8 cellular contexts compared by ENCODE assay signal in the genomic region with DNA sequence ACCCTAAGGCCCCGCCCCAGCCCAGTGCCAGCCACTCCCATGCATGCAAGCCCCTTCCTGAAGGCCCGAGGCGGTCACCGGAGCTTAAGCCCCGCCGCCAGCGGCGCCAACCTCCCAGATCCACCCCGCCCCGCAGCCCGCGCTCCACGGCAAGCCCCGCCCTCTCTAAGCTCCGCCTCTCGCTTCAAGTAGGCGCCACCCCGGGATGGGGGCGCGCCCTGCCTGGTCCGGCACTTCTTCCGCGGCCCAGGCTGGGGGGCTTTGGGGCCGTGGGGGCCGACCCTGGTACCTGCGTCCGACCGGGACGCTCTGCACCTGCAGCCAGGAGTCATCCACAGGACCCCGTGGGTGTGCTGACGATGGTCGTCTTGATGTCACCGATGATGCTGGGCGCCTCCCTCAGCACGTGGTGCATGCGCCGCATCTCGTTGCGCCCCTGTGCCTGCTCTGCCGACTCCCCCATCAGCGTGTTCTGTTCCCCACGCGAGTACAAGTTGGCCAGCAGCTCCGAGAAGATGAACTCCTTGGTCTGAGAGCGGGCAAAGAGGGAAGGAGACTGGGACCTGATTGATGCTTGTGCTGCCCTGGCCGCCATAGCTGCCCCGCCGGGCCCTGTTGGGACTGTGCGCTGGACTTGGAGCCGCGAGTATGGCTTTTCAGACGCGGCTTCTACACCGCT. TPM values are rescaled to one million over a fixed set of nuclear protein-coding genes. Genes with fewer than 3 reads are reported as not detected.
DNase-seq lines count a peak whose midpoint lies in the region; ATAC-seq and TF ChIP-seq lines count a peak whose summit lies in the region.

No MANE protein-coding gene starts in this region.

- no peaks in the 10 kb centered on the region; the same call in 1 of the 2 replicates for H3K4me1 ChIP-seq in GM23338 (ENCODE audit: insufficient read depth)

- no peaks in the 10 kb centered on the region for H4K20me1 ChIP-seq in GM23338 (replicated peaks; ENCODE audit: insufficient read depth)

- H3K4me1 Mint-ChIP-seq in GM23338 = peaks cover 24% of the 10 kb centered on the region
- H3K4me1 Mint-ChIP-seq in activated T-helper 17 cell treated with anti-CD3 and anti-CD28 coated beads, Interleukin-2, amount 50 U/mL, for 72 hours = peaks cover 4% of the 10 kb centered on the region
- peaks cover 0 to 3% of the 10 kb centered on the region in 2 donors for H3K4me1 Mint-ChIP-seq in natural killer cell treated with Interleukin-12 subunit alpha and Interleukin-12 subunit beta and Interleukin-15 and Interleukin-18, amount 100 ng/mL, for 72 hours (ENCODE audit: low read depth in 2 of 2)
- H3K4me1 Mint-ChIP-seq in stimulated activated naive B cell treated with anti-CD40 and anti-IgM and Interleukin-4, amounts not matched to agents 10 μg/mL and 1 μg/mL and 100 μg/mL, for 72 hours = peaks cover 24 to 30% of the 10 kb centered on the region in 2 donors

- H3F3A ChIP-seq in GM23338 (replicated peaks; ENCODE audit: low read depth) = no peaks in the 10 kb centered on the region

- H2AFZ ChIP-seq in GM23338 = peak overlapping the region; percentile 96

- H3K4me3 ChIP-seq in GM23338 (peak overlapping the region; percentile 96), fibroblast of mammary gland (ENCODE audit: control insufficient read depth, low read depth, low read length) (peak overlapping the region; percentile 54)

- H3K79me2 ChIP-seq in GM23338 (replicated peaks; ENCODE audit: insufficient read depth) = no peaks in the 10 kb centered on the region

- H3K27ac Mint-ChIP-seq in GM23338 = no peak overlapping the region
- peak overlapping the region; percentile 43 for H3K27ac Mint-ChIP-seq in activated T-helper 17 cell treated with anti-CD3 and anti-CD28 coated beads, Interleukin-2, amount 50 U/mL, for 72 hours
- H3K27ac Mint-ChIP-seq in natural killer cell treated with Interleukin-12 subunit alpha and Interleukin-12 subunit beta and Interleukin-15 and Interleukin-18, amount 100 ng/mL, for 72 hours = no peak overlapping the region
- peak overlapping the region; percentile 86 for H3K27ac Mint-ChIP-seq in stimulated activated naive B cell treated with anti-CD40 and anti-IgM and Interleukin-4, amounts not matched to agents 10 μg/mL and 1 μg/mL and 100 μg/mL, for 72 hours

- ATAC-seq in GM23338 = peak; percentile 95
- ATAC-seq in activated T-helper 17 cell treated with anti-CD3 and anti-CD28 coated beads, Interleukin-2, amount 50 U/mL, for 72 hours (replicated peaks) = peak; percentile 99
- ATAC-seq in natural killer cell treated with Interleukin-12 subunit alpha and Interleukin-12 subunit beta and Interleukin-15 and Interleukin-18, amount 100 ng/mL, for 72 hours = peak; percentile 100
- peak; percentile 97 to 99 for ATAC-seq in stimulated activated naive B cell treated with anti-CD40 and anti-IgM and Interleukin-4, amounts not matched to agents 10 μg/mL and 1 μg/mL and 100 μg/mL, for 72 hours (replicated peaks)

- peaks cover 18% of the 10 kb centered on the region; the same call in 2 of the 3 replicates for H3K36me3 Mint-ChIP-seq in GM23338 (ENCODE audit: low read depth)
- no peaks in the 10 kb centered on the region for H3K36me3 Mint-ChIP-seq in activated T-helper 17 cell treated with anti-CD3 and anti-CD28 coated beads, Interleukin-2, amount 50 U/mL, for 72 hours (ENCODE audit: low read depth)
- no peaks in the 10 kb centered on the region for H3K36me3 Mint-ChIP-seq in natural killer cell treated with Interleukin-12 subunit alpha and Interleukin-12 subunit beta and Interleukin-15 and Interleukin-18, amount 100 ng/mL, for 72 hours
- peaks cover 2% of the 10 kb centered on the region in 2 donors for H3K36me3 Mint-ChIP-seq in stimulated activated naive B cell treated with anti-CD40 and anti-IgM and Interleukin-4, amounts not matched to agents 10 μg/mL and 1 μg/mL and 100 μg/mL, for 72 hours

- peaks cover 39% of the 10 kb centered on the region for H3K9me3 Mint-ChIP-seq in GM23338
- H3K9me3 Mint-ChIP-seq in activated T-helper 17 cell treated with anti-CD3 and anti-CD28 coated beads, Interleukin-2, amount 50 U/mL, for 72 hours = no peaks in the 10 kb centered on the region
- H3K9me3 Mint-ChIP-seq in natural killer cell treated with Interleukin-12 subunit alpha and Interleukin-12 subunit beta and Interleukin-15 and Interleukin-18, amount 100 ng/mL, for 72 hours = no peaks in the 10 kb centered on the region
- no peaks in the 10 kb centered on the region for H3K9me3 Mint-ChIP-seq in stimulated activated naive B cell treated with anti-CD40 and anti-IgM and Interleukin-4, amounts not matched to agents 10 μg/mL and 1 μg/mL and 100 μg/mL, for 72 hours

- H3K27me3 ChIP-seq in GM23338 (ENCODE audit: insufficient read depth) = peaks cover 17% of the 10 kb centered on the region

- H3K36me3 ChIP-seq in GM23338 (ENCODE audit: insufficient read depth) = no peaks in the 10 kb centered on the region

- TF ChIP-seq CTCF in GM23338 (conservative IDR thresholded peaks at IDR 0.05; ENCODE audit: low read depth in 2 of 2) (no peak), fibroblast of mammary gland (conservative IDR thresholded peaks at IDR 0.05; ENCODE audit: control insufficient read depth, insufficient read depth, low read depth, low read length) (no peak)

- H3K27ac ChIP-seq in GM23338 (ENCODE audit: low read depth) = no peak overlapping the region

- H3K4me2 ChIP-seq in GM23338 = peak overlapping the region; percentile 83

- DNase-seq in DMS79 (lab: John Stamatoyannopoulos, UW) (peak; percentile 46), GM23338 (ENCODE audit: low spot score) (peak; percentile 98), LHCN-M2 (ENCODE audit: low read depth) (peak; percentile 80), RPMI8226 (peak; percentile 98), fibroblast of mammary gland (ENCODE audit: low read depth) (peak; percentile 84)
- DNase-seq in natural killer cell treated with Interleukin-12 subunit alpha and Interleukin-12 subunit beta and Interleukin-15 and Interleukin-18, amount 100 ng/mL, for 72 hours (ENCODE audit: low spot score) = peak; percentile 91
- peak; percentile 89 for DNase-seq in stimulated activated naive B cell treated with anti-CD40 and anti-IgM and Interleukin-4, amounts not matched to agents 10 μg/mL and 1 μg/mL and 100 μg/mL, for 72 hours

- peak overlapping the region; percentile 85 for H3K4me3 Mint-ChIP-seq in GM23338
- peak overlapping the region; percentile 81 for H3K4me3 Mint-ChIP-seq in activated T-helper 17 cell treated with anti-CD3 and anti-CD28 coated beads, Interleukin-2, amount 50 U/mL, for 72 hours
- peak overlapping the region; percentile 54 for H3K4me3 Mint-ChIP-seq in natural killer cell treated with Interleukin-12 subunit alpha and Interleukin-12 subunit beta and Interleukin-15 and Interleukin-18, amount 100 ng/mL, for 72 hours
- H3K4me3 Mint-ChIP-seq in stimulated activated naive B cell treated with anti-CD40 and anti-IgM and Interleukin-4, amounts not matched to agents 10 μg/mL and 1 μg/mL and 100 μg/mL, for 72 hours = peak overlapping the region; percentile 82 to 86

- H3K27me3 Mint-ChIP-seq in GM23338 (ENCODE audit: insufficient read depth, low read depth, poor library complexity) = peaks cover 28% of the 10 kb centered on the region
- H3K27me3 Mint-ChIP-seq in activated T-helper 17 cell treated with anti-CD3 and anti-CD28 coated beads, Interleukin-2, amount 50 U/mL, for 72 hours = peaks cover 2% of the 10 kb centered on the region
- peaks cover 28 to 36% of the 10 kb centered on the region in 2 donors for H3K27me3 Mint-ChIP-seq in natural killer cell treated with Interleukin-12 subunit alpha and Interleukin-12 subunit beta and Interleukin-15 and Interleukin-18, amount 100 ng/mL, for 72 hours
- H3K27me3 Mint-ChIP-seq in stimulated activated naive B cell treated with anti-CD40 and anti-IgM and Interleukin-4, amounts not matched to agents 10 μg/mL and 1 μg/mL and 100 μg/mL, for 72 hours = peaks cover 13 to 16% of the 10 kb centered on the region in 2 donors

- H3K9me2 ChIP-seq in GM23338 (ENCODE audit: insufficient read depth) = peaks cover 9% of the 10 kb centered on the region

TF ChIP-seq in GM23338, 12 proteins besides CTCF, POLR2A, EP300 and RAD21:
- TF ChIP-seq, protein P1, sequence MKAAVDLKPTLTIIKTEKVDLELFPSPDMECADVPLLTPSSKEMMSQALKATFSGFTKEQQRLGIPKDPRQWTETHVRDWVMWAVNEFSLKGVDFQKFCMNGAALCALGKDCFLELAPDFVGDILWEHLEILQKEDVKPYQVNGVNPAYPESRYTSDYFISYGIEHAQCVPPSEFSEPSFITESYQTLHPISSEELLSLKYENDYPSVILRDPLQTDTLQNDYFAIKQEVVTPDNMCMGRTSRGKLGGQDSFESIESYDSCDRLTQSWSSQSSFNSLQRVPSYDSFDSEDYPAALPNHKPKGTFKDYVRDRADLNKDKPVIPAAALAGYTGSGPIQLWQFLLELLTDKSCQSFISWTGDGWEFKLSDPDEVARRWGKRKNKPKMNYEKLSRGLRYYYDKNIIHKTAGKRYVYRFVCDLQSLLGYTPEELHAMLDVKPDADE (IDR thresholded peaks at IDR 0.05) = no peak
- TF ChIP-seq CREB1 (CRISPR knock-in tag; IDR thresholded peaks at IDR 0.05; ENCODE audit: low read depth) (peak; percentile 81), EZH2 (IDR thresholded peaks at IDR 0.05; ENCODE audit: low read depth, unreplicated experiment) (no peak), POLR2AphosphoS5 (IDR thresholded peaks at IDR 0.05; ENCODE audit: low read depth) (peak; percentile 65)

RNA-seq across cellular contexts. Expression of a gene that starts 26.1 kb away (rescaled TPM):
- 3.6 and 4.0 TPM in 2 replicates for total RNA-seq in GM23338 (2014; rRNA removed; shearing (Covaris generic))
- 0.27 and 0.33 TPM in 2 replicates for polyA plus RNA-seq in GM23338 (2016; fragmentation: Nextera tagmentation; extraction: Ambion mirVana)
- 16.4 and 21.0 TPM in 2 replicates for total RNA-seq in LHCN-M2 (2014; rRNA removed)
- polyA plus RNA-seq in LHCN-M2 (2012) = 25.1 TPM
- under 1 TPM in 1 of 2 donors, not detected in 1; 0.02 TPM for total RNA-seq in activated T-helper 17 cell treated with anti-CD3 and anti-CD28 coated beads, Interleukin-2, amount 50 U/mL, for 72 hours
- total RNA-seq in natural killer cell treated with Interleukin-12 subunit alpha and Interleukin-12 subunit beta and Interleukin-15 and Interleukin-18, amount 100 ng/mL, for 72 hours = not detected

Comparison
In these comparisons a context has a peak if more than half of its experiments do, and no peak if none do; other contexts are left out.
1. DNase-seq: peak in every context shown above with its lines; median percentile 98 in GM23338; 98 in RPMI8226; 91 in natural killer cell treated with Interleukin-12 subunit alpha and Interleukin-12 subunit beta and Interleukin-15 and Interleukin-18, amount 100 ng/mL, for 72 hours; 89 in stimulated activated naive B cell treated with anti-CD40 and anti-IgM and Interleukin-4, amounts not matched to agents 10 μg/mL and 1 μg/mL and 100 μg/mL, for 72 hours; 84 in fibroblast of mammary gland; 80 in LHCN-M2; 46 in DMS79.
2. H3K27ac Mint-ChIP-seq: peak in activated T-helper 17 cell treated with anti-CD3 and anti-CD28 coated beads, Interleukin-2, amount 50 U/mL, for 72 hours (single experiment) and stimulated activated naive B cell treated with anti-CD40 and anti-IgM and Interleukin-4, amounts not matched to agents 10 μg/mL and 1 μg/mL and 100 μg/mL, for 72 hours (single experiment); none in GM23338 (single experiment) and natural killer cell treated with Interleukin-12 subunit alpha and Interleukin-12 subunit beta and Interleukin-15 and Interleukin-18, amount 100 ng/mL, for 72 hours (0 of 2).
3. Peak in every context shown above with its lines, with median percentiles within 50 percentile points of each other: ATAC-seq and H3K4me3 Mint-ChIP-seq.